Comparison of ENCODE assay signal across 3 cellular contexts in genomic region chrX:25070038-25070437, GRCh38.
TF ChIP-seq lines count a peak whose summit lies in the region.

No MANE protein-coding gene starts in this region.

TF ChIP-seq in A549, 52 proteins besides CTCF, POLR2A, EP300 and RAD21:
- no peak for TF ChIP-seq HOXB5 (CRISPR knock-in tag; IDR thresholded peaks at IDR 0.05)
- peak; percentile 84 for TF ChIP-seq MAFK (IDR thresholded peaks at IDR 0.05; ENCODE audit: partially characterized antibody)

TF ChIP-seq in IMR-90, 13 proteins besides CTCF, POLR2A, EP300 and RAD21:
- TF ChIP-seq NFE2L2 (IDR thresholded peaks at IDR 0.05; ENCODE audit: low read depth, low read length) (no peak), MAZ (IDR thresholded peaks at IDR 0.05; ENCODE audit: borderline replicate concordance, low read depth, low read length) (no peak), ELK1 (IDR thresholded peaks at IDR 0.05; ENCODE audit: borderline replicate concordance, low read depth, low read length) (no peak), MAFK (IDR thresholded peaks at IDR 0.05; ENCODE audit: low read depth, low read length) (peak; percentile 94), MXI1 (IDR thresholded peaks at IDR 0.05; ENCODE audit: borderline replicate concordance, low read depth, low read length) (no peak)

TF ChIP-seq in H1, 55 proteins besides CTCF, POLR2A, EP300 and RAD21:
- TF ChIP-seq MAFK (IDR thresholded peaks at IDR 0.05; ENCODE audit: low read depth, low read length) (peak; percentile 9; the same call in 1 of the 2 replicates), ATF3 (IDR thresholded peaks at IDR 0.05; ENCODE audit: insufficient read depth, low read depth, low read length) (no peak), SP4 (IDR thresholded peaks at IDR 0.05; ENCODE audit: low read length) (no peak)
